ENCODE assay signal across 9 cellular contexts in the genomic region with DNA sequence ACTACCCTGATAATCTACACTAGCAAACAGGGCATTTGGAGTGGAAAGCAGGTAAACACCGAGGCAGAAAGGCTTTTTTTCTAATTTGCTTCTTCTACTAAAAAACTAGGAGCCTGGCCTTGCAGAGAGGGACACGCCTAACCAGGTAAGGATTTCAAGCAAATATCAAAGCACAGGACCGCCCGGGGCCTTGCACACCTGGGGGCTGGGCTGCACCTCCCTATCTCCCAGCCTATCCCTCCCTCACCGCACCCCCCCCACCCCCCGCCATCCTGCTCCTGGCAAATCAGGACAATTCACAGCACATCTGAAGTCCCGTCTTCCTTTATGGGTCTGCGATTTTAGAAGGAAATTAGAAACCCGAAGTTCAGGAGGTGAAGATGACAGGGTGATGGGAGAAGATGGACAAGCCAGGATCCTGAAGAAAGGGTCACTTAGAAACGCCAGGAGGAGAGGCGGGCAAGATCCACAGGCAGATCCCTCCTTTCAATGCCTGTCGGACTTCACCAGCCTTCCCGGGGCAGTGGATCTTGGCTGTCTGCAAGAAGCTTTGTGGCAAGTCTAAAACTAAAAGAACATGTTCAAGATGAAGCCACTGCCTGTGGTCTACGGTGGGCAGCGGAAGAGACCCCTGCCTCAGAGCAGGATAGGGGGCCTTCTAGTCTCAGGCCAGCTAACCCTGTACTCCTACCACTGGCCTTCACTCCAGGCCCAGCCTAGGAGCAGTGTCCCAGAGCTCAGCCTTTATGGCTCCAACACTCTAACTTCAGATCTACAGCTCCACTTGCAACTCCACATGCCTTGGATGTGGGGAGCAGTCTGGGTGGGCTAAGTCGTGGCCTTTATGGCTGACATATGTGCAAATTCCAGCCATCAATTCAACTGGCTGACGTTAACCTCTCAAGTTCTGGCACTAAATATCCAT. TPM values are rescaled to one million over a fixed set of nuclear protein-coding genes. Genes with fewer than 3 reads are reported as not detected.
DNase-seq lines count a peak whose midpoint lies in the region; ATAC-seq and TF ChIP-seq lines count a peak whose summit lies in the region.
"Had no signal": no experiment of that assay in that cellular context is flagged by ENCODE, and none has a peak within 500 bp of the region (broad histone marks: within the 10 kb centered on the region; RNA-seq: fewer than 3 reads in every experiment).

No MANE protein-coding gene starts in this region.

- H3K27me3 ChIP-seq in Peyer's patch = no peaks in the 10 kb centered on the region
- no peaks in the 10 kb centered on the region for H3K27me3 ChIP-seq in HAP-1 (ENCODE audit: low read depth)

- peak overlapping the region; percentile 58 to 65 (median 60) for H3K27ac ChIP-seq in Peyer's patch
- H3K27ac ChIP-seq: KMS-11 had no signal

- no peaks in the 10 kb centered on the region for H3K9me3 ChIP-seq in Peyer's patch
- H3K9me3 ChIP-seq in HAP-1 = no peaks in the 10 kb centered on the region

- in situ Hi-C loops in HAP-1 (cut with MboI; ENCODE audit: low sequenced_read_pairs) = no loop called here

- H3K4me3 Mint-ChIP-seq in naive B cell (peak overlapping the region in 7 of 8 donors; percentile 26 to 86 (median 79)), type B pancreatic cell (peak overlapping the region; percentile 75)
- H3K4me3 Mint-ChIP-seq: memory B cell had no signal

- DNase-seq in Peyer's patch (peak in 1 of 3 donors; percentile 54), epithelial cell of esophagus (ENCODE audit: low read depth) (no peak), naive B cell (no peak), type B pancreatic cell (ENCODE audit: extremely low spot score, unreplicated experiment) (no peak), globus pallidus (ENCODE audit: low spot score) (no peak), HAP-1 (ENCODE audit: low spot score in 2 of 2) (no peak)

- no peak for TF ChIP-seq POLR2A in Peyer's patch (IDR thresholded peaks at IDR 0.05)

- H3K36me3 Mint-ChIP-seq in naive B cell = no peaks in the 10 kb centered on the region
- peaks cover 3% of the 10 kb centered on the region for H3K36me3 Mint-ChIP-seq in type B pancreatic cell

- H3K4me3 ChIP-seq in Peyer's patch = peak overlapping the region in 3 of 4 donors; percentile 37 to 62 (median 61)
- H3K4me3 ChIP-seq in epithelial cell of esophagus (ENCODE audit: low read length) = peak overlapping the region; percentile 38
- no peak overlapping the region for H3K4me3 ChIP-seq in HAP-1

- H3K4me1 ChIP-seq in Peyer's patch (peaks cover 0 to 41% (median 0%) of the 10 kb centered on the region in 4 donors), HAP-1 (peaks cover 34% of the 10 kb centered on the region)

- H3K27me3 Mint-ChIP-seq in naive B cell = peaks cover 17 to 21% (median 18%) of the 10 kb centered on the region in 3 donors
- peaks cover 10% of the 10 kb centered on the region for H3K27me3 Mint-ChIP-seq in type B pancreatic cell
- H3K27me3 Mint-ChIP-seq: memory B cell had no signal

- H3K36me3 ChIP-seq in Peyer's patch = no peaks in the 10 kb centered on the region
- H3K36me3 ChIP-seq in HAP-1 (replicated peaks) = no peaks in the 10 kb centered on the region; the same call in none of the 2 replicates

- H3K4me1 Mint-ChIP-seq in naive B cell (peaks cover 2 to 31% (median 12%) of the 10 kb centered on the region in 3 donors), type B pancreatic cell (ENCODE audit: unreplicated experiment) (peaks cover 58% of the 10 kb centered on the region)

- H3K27ac Mint-ChIP-seq in naive B cell (peak overlapping the region in 1 of 6 donors; percentile 79), type B pancreatic cell (peak overlapping the region; percentile 67)
- H3K27ac Mint-ChIP-seq: memory B cell had no signal

- no peak for ATAC-seq in naive B cell (ENCODE audit: low read depth in 2 of 2)
- no peak for ATAC-seq in GM18907 (IDR thresholded peaks at IDR 0.05; ENCODE audit: unreplicated experiment)

- no peak for TF ChIP-seq CTCF in Peyer's patch (IDR thresholded peaks at IDR 0.05)
- TF ChIP-seq CTCF in epithelial cell of esophagus (IDR thresholded peaks at IDR 0.05; ENCODE audit: insufficient read depth, low read depth, low read length, missing control alignments) = no peak
- no peak for TF ChIP-seq CTCF in type B pancreatic cell (conservative IDR thresholded peaks at IDR 0.05)

- H3K9me3 Mint-ChIP-seq in naive B cell (no peaks in the 10 kb centered on the region), type B pancreatic cell (no peaks in the 10 kb centered on the region)
- H3K9me3 Mint-ChIP-seq: memory B cell had no signal

RNA-seq across cellular contexts. Expression of a gene that starts 43.9 kb away (rescaled TPM):
- total RNA-seq in Peyer's patch (100 to 1,000 TPM in 3 of 4 donors, 10 to 100 TPM in 1; 79.5 to 157 (median 112) TPM), type B pancreatic cell (ENCODE audit: low replicate concordance) (48.8 and 138 TPM in 2 replicates)
- polyA plus RNA-seq in naive B cell (ENCODE audit: low read depth in 6 of 6) = 1 to 10 TPM; 1.5 to 6.3 (median 4.8) TPM
